ENCODE assay signal across 1 cellular context in genomic region chr20:50413088-50413500, GRCh38.
A peak's percentile ranks its signal among the peaks of the same experiment; 100 is the strongest.
TF ChIP-seq lines count a peak whose summit lies in the region.

No MANE protein-coding gene starts in this region.

TF ChIP-seq in HepG2, 621 proteins besides CTCF, POLR2A, EP300 and RAD21 (continued from another document and continues in another):
- TF ChIP-seq TFAP4 (IDR thresholded peaks at IDR 0.05; ENCODE audit: borderline replicate concordance, low read depth): no peak
- TF ChIP-seq KDM5B (CRISPR knock-in tag; IDR thresholded peaks at IDR 0.05; ENCODE audit: borderline replicate concordance): no peak
- TF ChIP-seq CENPX (CRISPR knock-in tag; IDR thresholded peaks at IDR 0.05): no peak
- no peak for TF ChIP-seq ZNF609 (CRISPR knock-in tag; IDR thresholded peaks at IDR 0.05; ENCODE audit: borderline replicate concordance)
- TF ChIP-seq ZNF33A (CRISPR knock-in tag; IDR thresholded peaks at IDR 0.05; ENCODE audit: borderline replicate concordance): no peak
- TF ChIP-seq ZNF879 (CRISPR knock-in tag; IDR thresholded peaks at IDR 0.05): no peak
- no peak for TF ChIP-seq ZNF30 (CRISPR knock-in tag; IDR thresholded peaks at IDR 0.05)
- no peak for TF ChIP-seq ZNF296 (CRISPR knock-in tag; conservative IDR thresholded peaks at IDR 0.05)
- TF ChIP-seq HNRNPH1 (optimal IDR thresholded peaks at IDR 0.05; ENCODE audit: low read depth, low read length): no peak
- no peak for TF ChIP-seq DR1 (CRISPR knock-in tag; IDR thresholded peaks at IDR 0.05)
- no peak for TF ChIP-seq GABPA (IDR thresholded peaks at IDR 0.05; ENCODE audit: low read depth, low read length)
- no peak for TF ChIP-seq GABPA (CRISPR knock-in tag; IDR thresholded peaks at IDR 0.05; ENCODE audit: low read depth)
- TF ChIP-seq ARNT (IDR thresholded peaks at IDR 0.05): no peak
- TF ChIP-seq ZNF414 (CRISPR knock-in tag; IDR thresholded peaks at IDR 0.05): no peak
- TF ChIP-seq TCF12 (IDR thresholded peaks at IDR 0.05): no peak
- TF ChIP-seq TCF12 (CRISPR knock-in tag; IDR thresholded peaks at IDR 0.05): no peak
- TF ChIP-seq MATR3 (CRISPR knock-in tag; IDR thresholded peaks at IDR 0.05): no peak
- peak; percentile 14; the same call in 1 of the 2 replicates for TF ChIP-seq ZNF580 (CRISPR knock-in tag; IDR thresholded peaks at IDR 0.05; ENCODE audit: borderline replicate concordance, low read depth)
- no peak for TF ChIP-seq IKZF1 (IDR thresholded peaks at IDR 0.05)
- TF ChIP-seq ZNF432 (CRISPR knock-in tag; IDR thresholded peaks at IDR 0.05; ENCODE audit: borderline replicate concordance): no peak
- TF ChIP-seq XBP1 (CRISPR knock-in tag; IDR thresholded peaks at IDR 0.05): no peak
- no peak for TF ChIP-seq MEF2D (CRISPR knock-in tag; IDR thresholded peaks at IDR 0.05)
- peak; percentile 62; the same call in 1 of the 2 replicates for TF ChIP-seq ZBTB33 (CRISPR knock-in tag; IDR thresholded peaks at IDR 0.05)
- no peak for TF ChIP-seq ZNF451 (CRISPR knock-in tag; IDR thresholded peaks at IDR 0.05)
- TF ChIP-seq ZNF614 (CRISPR knock-in tag; IDR thresholded peaks at IDR 0.05; ENCODE audit: borderline replicate concordance): no peak
- TF ChIP-seq CHD2 (IDR thresholded peaks at IDR 0.05; ENCODE audit: low read depth, low read length): no peak
- no peak; the same call in 1 of the 2 replicates for TF ChIP-seq ZNF337 (CRISPR knock-in tag; IDR thresholded peaks at IDR 0.05; ENCODE audit: borderline replicate concordance, low read depth)
- TF ChIP-seq TOPORS (CRISPR knock-in tag; IDR thresholded peaks at IDR 0.05): no peak
- 0 out of 2 replicates have a peak, but pooled peaks have one; percentile 18 for TF ChIP-seq PAXIP1 (CRISPR knock-in tag; conservative IDR thresholded peaks at IDR 0.05)
- TF ChIP-seq ZNF546 (CRISPR knock-in tag; conservative IDR thresholded peaks at IDR 0.05): no peak
- TF ChIP-seq PRMT3 (CRISPR knock-in tag; IDR thresholded peaks at IDR 0.05; ENCODE audit: borderline replicate concordance, low read depth): no peak
- peak; percentile 22; the same call in 1 of the 2 replicates for TF ChIP-seq ZGPAT (CRISPR knock-in tag; IDR thresholded peaks at IDR 0.05)
- TF ChIP-seq MTA1 (CRISPR knock-in tag; IDR thresholded peaks at IDR 0.05; ENCODE audit: borderline replicate concordance): no peak
- 0 out of 2 replicates have a peak, but pooled peaks have one; percentile 52 for TF ChIP-seq GLI4 (CRISPR knock-in tag; IDR thresholded peaks at IDR 0.05; ENCODE audit: borderline replicate concordance)
- peak; percentile 29 for TF ChIP-seq PATZ1 (CRISPR knock-in tag; IDR thresholded peaks at IDR 0.05)
- TF ChIP-seq ZNF7 (CRISPR knock-in tag; IDR thresholded peaks at IDR 0.05): peak; percentile 22; the same call in 1 of the 2 replicates
- no peak for TF ChIP-seq NCOA1 (CRISPR knock-in tag; IDR thresholded peaks at IDR 0.05)
- TF ChIP-seq ZNF569 (CRISPR knock-in tag; IDR thresholded peaks at IDR 0.05; ENCODE audit: borderline replicate concordance): no peak
- no peak for TF ChIP-seq NCOR1 (IDR thresholded peaks at IDR 0.05; ENCODE audit: borderline replicate concordance, low read length)
- TF ChIP-seq CBFB (CRISPR knock-in tag; IDR thresholded peaks at IDR 0.05): peak; percentile 43; the same call in 1 of the 2 replicates
- no peak for TF ChIP-seq ZNF18 (CRISPR knock-in tag; IDR thresholded peaks at IDR 0.05; ENCODE audit: insufficient replicate concordance)
- TF ChIP-seq CEBPZ (IDR thresholded peaks at IDR 0.05; ENCODE audit: low read length): no peak
